ENCODE assay signal across 9 cellular contexts in genomic region chr19:7355151-7355845, GRCh38. TPM values are rescaled to one million over a fixed set of nuclear protein-coding genes. Genes with fewer than 3 reads are reported as not detected.
DNase-seq lines count a peak whose midpoint lies in the region; ATAC-seq and TF ChIP-seq lines count a peak whose summit lies in the region.
"Had no signal": no experiment of that assay in that cellular context is flagged by ENCODE, and none has a peak within 500 bp of the region (broad histone marks: within the 10 kb centered on the region; RNA-seq: fewer than 3 reads in every experiment).

No MANE protein-coding gene starts in this region.

- H3K27ac ChIP-seq in GM23338 (ENCODE audit: low read depth), result no peak overlapping the region
- H3K27ac ChIP-seq in muscle layer of colon (ENCODE audit: low read depth, low read length), result peak overlapping the region; percentile 66

- H3K4me1 ChIP-seq in GM23338 (ENCODE audit: insufficient read depth), result no peaks in the 10 kb centered on the region
- H3K4me1 ChIP-seq in muscle layer of colon (ENCODE audit: insufficient read depth, low read length), result peaks cover 21% of the 10 kb centered on the region

- H3F3A ChIP-seq in GM23338 (replicated peaks; ENCODE audit: low read depth), result no peaks in the 10 kb centered on the region

- no peaks in the 10 kb centered on the region for H3K9me3 ChIP-seq in muscle layer of colon (ENCODE audit: low read length)

- peaks cover 5% of the 10 kb centered on the region; the same call in 2 of the 3 replicates for H3K36me3 Mint-ChIP-seq in GM23338 (ENCODE audit: low read depth)

- H3K27ac Mint-ChIP-seq in GM23338, result no peak overlapping the region

- H3K27me3 Mint-ChIP-seq in GM23338 (ENCODE audit: insufficient read depth, low read depth, poor library complexity), result peaks cover 9% of the 10 kb centered on the region

- H3K4me2 ChIP-seq in GM23338, result no peak overlapping the region

- H3K79me2 ChIP-seq in GM23338 (replicated peaks; ENCODE audit: insufficient read depth), result no peaks in the 10 kb centered on the region

- H3K9me3 Mint-ChIP-seq in GM23338, result peaks cover 27% of the 10 kb centered on the region

- H3K9me2 ChIP-seq in GM23338 (ENCODE audit: insufficient read depth), result 0 out of 2 replicates have a peak, but pooled peaks cover 5% of the 10 kb centered on the region

- H3K27me3 ChIP-seq in GM23338 (ENCODE audit: insufficient read depth) (no peaks in the 10 kb centered on the region), muscle layer of colon (ENCODE audit: control insufficient read depth in 1 of 2, insufficient read depth in 2 of 2, low read length in 2 of 2) (no peaks in the 10 kb centered on the region)

- H3K36me3 ChIP-seq in GM23338 (ENCODE audit: insufficient read depth) (no peaks in the 10 kb centered on the region), muscle layer of colon (ENCODE audit: insufficient read depth, low read length) (no peaks in the 10 kb centered on the region)

- DNase-seq in AG09309 (ENCODE audit: low read depth) (peak; percentile 46), GM23338 (ENCODE audit: low spot score) (no peak), astrocyte of the hippocampus (ENCODE audit: low read depth, low spot score) (peak; percentile 60), NCI-H2081 treated with DMSO at 0.1 percent for 48 hours (lab: John Stamatoyannopoulos, UW) (no peak), NCI-H2171 treated with DMSO at 0.1 percent for 48 hours (lab: John Stamatoyannopoulos, UW) (no peak)
- no peak for DNase-seq in activated CD8-positive, alpha-beta memory T cell treated with anti-CD3 and anti-CD28 coated beads for 24 hours

- H3K4me3 Mint-ChIP-seq in GM23338, result no peak overlapping the region

- H3K4me1 Mint-ChIP-seq in GM23338, result no peaks in the 10 kb centered on the region

- ATAC-seq in GM23338 (peak; percentile 40; the same call in 2 of the 3 replicates), GM18870 (IDR thresholded peaks at IDR 0.05; ENCODE audit: unreplicated experiment) (no peak)

- TF ChIP-seq CTCF in AG09309 (IDR thresholded peaks at IDR 0.05; ENCODE audit: control insufficient read depth, insufficient read depth, low read depth, low read length, missing control alignments) (no peak), GM23338 (conservative IDR thresholded peaks at IDR 0.05; ENCODE audit: low read depth in 2 of 2) (no peak)

- H4K20me1 ChIP-seq in GM23338 (replicated peaks; ENCODE audit: insufficient read depth), result no peaks in the 10 kb centered on the region

- peak overlapping the region; percentile 23 for H3K9ac ChIP-seq in muscle layer of colon (ENCODE audit: low read length)

- H3K4me3 ChIP-seq in AG09309 (ENCODE audit: control insufficient read depth, low read depth, low read length) (no peak overlapping the region), GM23338 (no peak overlapping the region), muscle layer of colon (ENCODE audit: low read depth in 1 of 2, low read length in 2 of 2) (peak overlapping the region; percentile 64 to 72)
- H3K4me3 ChIP-seq: skin epidermis had no signal

- H2AFZ ChIP-seq in GM23338, result no peak overlapping the region

TF ChIP-seq in GM23338, 12 proteins besides CTCF, POLR2A, EP300 and RAD21 (continues in another document):
- TF ChIP-seq REST (IDR thresholded peaks at IDR 0.05; ENCODE audit: unreplicated experiment), result no peak
- TF ChIP-seq NANOG (IDR thresholded peaks at IDR 0.05; ENCODE audit: borderline replicate concordance), result no peak
- TF ChIP-seq ZNF462 (CRISPR knock-in tag; IDR thresholded peaks at IDR 0.05), result no peak
- TF ChIP-seq ZNF331 (CRISPR knock-in tag; IDR thresholded peaks at IDR 0.05; ENCODE audit: low read depth), result no peak
- no peak for TF ChIP-seq ZNF114 (CRISPR knock-in tag; IDR thresholded peaks at IDR 0.05)
- no peak for TF ChIP-seq EZH2phosphoT487 (IDR thresholded peaks at IDR 0.05; ENCODE audit: unreplicated experiment)
- TF ChIP-seq CREB1 (CRISPR knock-in tag; IDR thresholded peaks at IDR 0.05; ENCODE audit: low read depth), result no peak
- TF ChIP-seq JUNB (IDR thresholded peaks at IDR 0.05; ENCODE audit: unreplicated experiment), result no peak
- no peak for TF ChIP-seq EZH2 (IDR thresholded peaks at IDR 0.05; ENCODE audit: low read depth, unreplicated experiment)
- TF ChIP-seq STAT1 (IDR thresholded peaks at IDR 0.05; ENCODE audit: unreplicated experiment), result no peak
- no peak for TF ChIP-seq POLR2AphosphoS5 (IDR thresholded peaks at IDR 0.05; ENCODE audit: low read depth)

RNA-seq across cellular contexts. Expression of gene ARHGEF18, which starts 6.6 kb away (rescaled TPM):
- 44.0 and 47.6 TPM in 2 replicates for total RNA-seq in GM23338 (2014; rRNA removed; shearing (Covaris generic))
- polyA plus RNA-seq in GM23338 (2016; fragmentation: Nextera tagmentation; extraction: Ambion mirVana), result 12.8 and 14.6 TPM in 2 replicates

Comparison
In these comparisons a context has a peak if more than half of its experiments do, and no peak if none do; other contexts are left out.
1. DNase-seq: peak in AG09309 (single experiment) and astrocyte of the hippocampus (single experiment); none in GM23338 (single experiment), NCI-H2081 treated with DMSO at 0.1 percent for 48 hours (single experiment), activated CD8-positive, alpha-beta memory T cell treated with anti-CD3 and anti-CD28 coated beads for 24 hours (single experiment) and NCI-H2171 treated with DMSO at 0.1 percent for 48 hours (single experiment).
2. H3K4me3 ChIP-seq: peak in muscle layer of colon (2 of 2); none in AG09309 (single experiment) and GM23338 (single experiment).